ENCODE assay signal across 8 cellular contexts in genomic region chr12:26196424-26196722, GRCh38. TPM values are rescaled to one million over a fixed set of nuclear protein-coding genes. Genes with fewer than 3 reads are reported as not detected.
DNase-seq lines count a peak whose midpoint lies in the region; ATAC-seq and TF ChIP-seq lines count a peak whose summit lies in the region.

No MANE protein-coding gene starts in this region.

- peaks cover 2% of the 10 kb centered on the region for H3K36me3 Mint-ChIP-seq in activated B cell treated with CpG ODN at 0.5 μM for 24 hours (ENCODE audit: low read depth)

- H3K4me3 ChIP-seq in heart right ventricle = peak overlapping the region; percentile 49 to 81 (median 68)
- peak overlapping the region; percentile 82 for H3K4me3 ChIP-seq in psoas muscle

- no peak for TF ChIP-seq CTCF in activated B cell treated with CpG ODN at 0.5 μM for 24 hours (IDR thresholded peaks at IDR 0.05)
- TF ChIP-seq CTCF in heart right ventricle (IDR thresholded peaks at IDR 0.05) = no peak
- TF ChIP-seq CTCF in psoas muscle (IDR thresholded peaks at IDR 0.05) = no peak

- H3K9me3 Mint-ChIP-seq in activated B cell treated with CpG ODN at 0.5 μM for 24 hours = no peaks in the 10 kb centered on the region

- 32 to 39% methylated on average over 5 of the region's 5 CpGs for WGBS in heart right ventricle, 2 donors
- 16 to 27% (median 18%) methylated on average over 5 of the region's 5 CpGs for WGBS in psoas muscle, 3 donors

- peak overlapping the region; percentile 67 to 95 (median 87) for H3K27ac ChIP-seq in heart right ventricle
- H3K27ac ChIP-seq in psoas muscle = peak overlapping the region; percentile 89

- H3K4me3 Mint-ChIP-seq in activated B cell treated with CpG ODN at 0.5 μM for 24 hours = peak overlapping the region; percentile 94

- peaks cover 13% of the 10 kb centered on the region for H3K4me1 Mint-ChIP-seq in activated B cell treated with CpG ODN at 0.5 μM for 24 hours

- intact Hi-C loops in activated B cell treated with CpG ODN at 0.5 μM for 24 hours (cut with micrococcal nuclease) (loop anchor here (5.0 kb wide), 2 partner anchors 76 to 121 kb away; no protein-coding TSS in a partner anchor), heart right ventricle (cut with DNase I) (loop anchor here in 7 of 10 donors (2.0 to 5.0 kb wide), 5 partner anchors 69 to 101 kb away; partner anchors contain the start of gene BHLHE41 (in 6 of the 7)), psoas muscle (cut with DNase I) (loop anchor here (2.0 to 5.0 kb wide), 2 partner anchors 69 to 70 kb away; partner anchors contain the start of gene BHLHE41 (in 1 of the 2))

- H3K36me3 ChIP-seq in heart right ventricle (no peaks in the 10 kb centered on the region), psoas muscle (ENCODE audit: insufficient read depth in 1 of 2, low read depth in 1 of 2) (no peaks in the 10 kb centered on the region)

- POLR2A ChIA-PET in activated B cell treated with CpG ODN at 0.5 μM for 24 hours (lab: Charles Lee) = interaction anchor here (1.0 to 5.2 kb wide), 5 partner anchors 33 to 102 kb away, joined by 4 to 44 read pairs (median 7); partner anchors contain the start of gene BHLHE41

- H3K27ac Mint-ChIP-seq in activated B cell treated with CpG ODN at 0.5 μM for 24 hours = peak overlapping the region; percentile 68

- CTCF ChIA-PET in activated B cell treated with CpG ODN at 0.5 μM for 24 hours (lab: Charles Lee) = no interaction called here

- peak; percentile 42 for DNase-seq in Daoy (ENCODE audit: low read depth)
- DNase-seq in activated B cell treated with CpG ODN at 0.5 μM for 24 hours = no peak
- no peak for DNase-seq in heart right ventricle
- peak in 1 of 2 donors; percentile 67 for DNase-seq in psoas muscle
- DNase-seq in DMS153 treated with DMSO at 0.1 percent for 48 hours (lab: John Stamatoyannopoulos, UW; ENCODE audit: unreplicated experiment) = no peak
- no peak for DNase-seq in cerebellar nuclear complex (lab: John Stamatoyannopoulos, UW)

- TF ChIP-seq POLR2A in GM18505 (IDR thresholded peaks at IDR 0.05; ENCODE audit: borderline replicate concordance, extremely low read depth, insufficient read depth, insufficient read length) = no peak

- no peaks in the 10 kb centered on the region for H3K27me3 Mint-ChIP-seq in activated B cell treated with CpG ODN at 0.5 μM for 24 hours

- ATAC-seq in activated B cell treated with CpG ODN at 0.5 μM for 24 hours (ENCODE audit: low read depth) = no peak
- peak in 7 of 8 donors; percentile 39 to 82 (median 66) for ATAC-seq in heart right ventricle
- ATAC-seq in psoas muscle = peak; percentile 52 to 87 (median 72)
- no peak for ATAC-seq in HG02623 (IDR thresholded peaks at IDR 0.05; ENCODE audit: unreplicated experiment)
- ATAC-seq in GM18505 (IDR thresholded peaks at IDR 0.05; ENCODE audit: unreplicated experiment) = no peak

- H3K27me3 ChIP-seq in heart right ventricle (peaks cover 0 to 31% (median 0%) of the 10 kb centered on the region in 7 donors), psoas muscle (ENCODE audit: insufficient read depth in 3 of 3, low read length in 2 of 3) (no peaks in the 10 kb centered on the region)

- H3K4me1 ChIP-seq in heart right ventricle (peaks cover 0 to 47% (median 26%) of the 10 kb centered on the region in 9 donors), psoas muscle (peaks cover 28% of the 10 kb centered on the region)

- no peaks in the 10 kb centered on the region for H3K9me3 ChIP-seq in heart right ventricle
- H3K9me3 ChIP-seq in psoas muscle = no peaks in the 10 kb centered on the region

RNA-seq across cellular contexts. Expression of gene SSPN, which starts 1.0 kb away (rescaled TPM):
- 6.0 and 7.3 TPM in 2 replicates for total RNA-seq in Daoy (2014; rRNA removed; shearing (Covaris generic))
- total RNA-seq in activated B cell treated with CpG ODN at 0.5 μM for 24 hours (3.0 and 4.6 TPM in 2 replicates), heart right ventricle (100 to 1,000 TPM in 4 of 10 donors, 10 to 100 TPM in 6; 34.0 to 115 (median 95.5) TPM), psoas muscle (10 to 100 TPM; 45.4 to 88.7 (median 73.5) TPM)
- polyA plus RNA-seq in heart right ventricle (10 to 100 TPM in 1 of 2 donors, 1 to 10 TPM in 1; 5.9 to 13.0 TPM), psoas muscle (10 to 100 TPM in 2 of 3 donors, 1 to 10 TPM in 1; 8.3 to 24.4 (median 15.2) TPM)

Comparison
In these comparisons a context has a peak if more than half of its experiments do, and no peak if none do; other contexts are left out.
1. ATAC-seq: peak in heart right ventricle (7 of 8) and psoas muscle (4 of 4); none in activated B cell treated with CpG ODN at 0.5 μM for 24 hours (single experiment), HG02623 (single experiment) and GM18505 (single experiment).